In genomic region chr1:153348511-153349362, GRCh38 we compare ENCODE assay signal across 24 cellular contexts. TPM values are rescaled to one million over a fixed set of nuclear protein-coding genes. Genes with fewer than 3 reads are reported as not detected.
A peak's percentile ranks its signal among the peaks of the same experiment; 100 is the strongest.
DNase-seq lines count a peak whose midpoint lies in the region; ATAC-seq and TF ChIP-seq lines count a peak whose summit lies in the region.
"Had no signal": no experiment of that assay in that cellular context is flagged by ENCODE, and none has a peak within 500 bp of the region (broad histone marks: within the 10 kb centered on the region; RNA-seq: fewer than 3 reads in every experiment).

Gene PGLYRP4, minus strand, starts transcription at chr1:153348841. Its CDS starts 909 bp downstream, at chr1:153347932.

- no peak within 1 kb of the TSS for H3K27ac Mint-ChIP-seq in endodermal cell
- H3K27ac Mint-ChIP-seq: activated naive CD8-positive, alpha-beta T cell treated with anti-CD3 and anti-CD28 coated beads, Interleukin-2, amount 50 U/mL, for 24 hours; activated T-helper 17 cell treated with anti-CD3 and anti-CD28 coated beads, Interleukin-2, amount 50 U/mL, for 72 hours; nephron; T-helper 1 cell treated with Interleukin-12 subunit alpha and Interleukin-12 subunit beta and Interleukin-4 antibody, amounts not matched to agents 30 μg/mL and 1 μg/mL, for 36 hours had no signal

- no peaks in the 10 kb centered on the region for H3K36me3 Mint-ChIP-seq in endodermal cell (ENCODE audit: low read depth)

- no peaks in the 10 kb centered on the region for H3K27me3 ChIP-seq in endodermal cell (ENCODE audit: control insufficient read depth, insufficient read depth, low read length, poor library complexity, severe bottlenecking)
- peaks cover 0 to 68% of the 10 kb centered on the region in 2 donors for H3K27me3 ChIP-seq in tibial nerve
- H3K27me3 ChIP-seq: brain microvascular endothelial cell, testis had no signal

- H3K36me3 ChIP-seq in endodermal cell (ENCODE audit: control insufficient read depth, insufficient read depth, low read length) (no peaks in the 10 kb centered on the region), tibial nerve (no peaks in the 10 kb centered on the region)
- H3K36me3 ChIP-seq: BE2C, brain microvascular endothelial cell had no signal

- 69 to 72% methylated on average over 5 to 10 of the region's 10 CpGs for WGBS in endodermal cell (ENCODE audit: insufficient coverage in 1 of 2, insufficient read length in 1 of 2), 2 experiments
- WGBS in tibial nerve, 2 donors, result 60 to 64% methylated on average over 8 to 9 of the region's 10 CpGs

- H3K9me3 ChIP-seq in endodermal cell (ENCODE audit: control insufficient read depth, low read length) (no peaks in the 10 kb centered on the region), tibial nerve (no peaks in the 10 kb centered on the region)
- H3K9me3 ChIP-seq: BE2C, psoas muscle, testis had no signal

- H3K4me1 ChIP-seq in endodermal cell (ENCODE audit: control insufficient read depth, insufficient read depth, low read length), result peaks cover 4% of the 10 kb centered on the region
- H3K4me1 ChIP-seq in tibial nerve, result no peaks in the 10 kb centered on the region
- H3K4me1 ChIP-seq: BE2C, psoas muscle had no signal

- no peak for TF ChIP-seq POLR2A in tibial nerve (IDR thresholded peaks at IDR 0.05)

- no peak within 1 kb of the TSS for H3K4me3 ChIP-seq in LNCaP clone FGC (ENCODE audit: low read depth, low read length)
- H3K4me3 ChIP-seq in endodermal cell (ENCODE audit: low read length), result no peak within 1 kb of the TSS
- H3K4me3 ChIP-seq in tibial nerve, result no peak within 1 kb of the TSS
- H3K4me3 ChIP-seq: psoas muscle, testis had no signal

- TF ChIP-seq CTCF in LNCaP clone FGC (IDR thresholded peaks at IDR 0.05; ENCODE audit: control insufficient read depth, extremely low read depth, insufficient read depth), result 0 out of 2 replicates have a peak, but pooled peaks have one; percentile 7
- no peak for TF ChIP-seq CTCF in endodermal cell (conservative IDR thresholded peaks at IDR 0.05)
- no peak for TF ChIP-seq CTCF in tibial nerve (IDR thresholded peaks at IDR 0.05)

- DNase-seq in DMS 273 (lab: John Stamatoyannopoulos, UW; ENCODE audit: unreplicated experiment), result peak; percentile 16
- DNase-seq in DMS 273 treated with DMSO at 0.1 percent for 48 hours (lab: John Stamatoyannopoulos, UW), result no peak
- DNase-seq in LNCaP clone FGC (ENCODE audit: low read depth), result no peak
- DNase-seq in endodermal cell, result peak; percentile 71
- DNase-seq in mucosa of gallbladder (ENCODE audit: low spot score), result peak; percentile 6
- no peak for DNase-seq in tibial nerve (ENCODE audit: low spot score in 2 of 2)
- no peak for DNase-seq in NOMO-1 (lab: John Stamatoyannopoulos, UW; ENCODE audit: unreplicated experiment in 2 of 2)
- DNase-seq: activated naive CD8-positive, alpha-beta T cell treated with anti-CD3 and anti-CD28 coated beads, Interleukin-2, amount 50 U/mL, for 24 hours; brain microvascular endothelial cell; DMS153; Kasumi-1; kidney; psoas muscle; stimulated activated CD8-positive, alpha-beta memory T cell treated with anti-CD3 and anti-CD28 coated beads, Interleukin-4, amount 100 ng/mL, for 48 hours; testis had no signal

- H3K4me3 Mint-ChIP-seq in endodermal cell, result no peak within 1 kb of the TSS
- H3K4me3 Mint-ChIP-seq: activated naive CD8-positive, alpha-beta T cell treated with anti-CD3 and anti-CD28 coated beads, Interleukin-2, amount 50 U/mL, for 24 hours; activated T-helper 17 cell treated with anti-CD3 and anti-CD28 coated beads, Interleukin-2, amount 50 U/mL, for 72 hours; nephron; T-helper 1 cell treated with Interleukin-12 subunit alpha and Interleukin-12 subunit beta and Interleukin-4 antibody, amounts not matched to agents 30 μg/mL and 1 μg/mL, for 36 hours had no signal

- H3K27ac ChIP-seq in endodermal cell (ENCODE audit: low read depth, low read length), result no peak within 1 kb of the TSS
- H3K27ac ChIP-seq in tibial nerve, result no peak within 1 kb of the TSS
- H3K27ac ChIP-seq: 22Rv1, brain microvascular endothelial cell, psoas muscle, testis had no signal

- no peaks in the 10 kb centered on the region for H3K9me3 Mint-ChIP-seq in endodermal cell
- H3K9me3 Mint-ChIP-seq: activated naive CD8-positive, alpha-beta T cell treated with anti-CD3 and anti-CD28 coated beads, Interleukin-2, amount 50 U/mL, for 24 hours; activated T-helper 17 cell treated with anti-CD3 and anti-CD28 coated beads, Interleukin-2, amount 50 U/mL, for 72 hours; nephron; T-helper 1 cell treated with Interleukin-12 subunit alpha and Interleukin-12 subunit beta and Interleukin-4 antibody, amounts not matched to agents 30 μg/mL and 1 μg/mL, for 36 hours had no signal

- H3K27me3 Mint-ChIP-seq in endodermal cell (ENCODE audit: insufficient read depth), result peaks cover 20% of the 10 kb centered on the region

- no peak within 1 kb of the TSS for H3K9ac ChIP-seq in endodermal cell (ENCODE audit: extremely low read depth, low read length, poor library complexity, severe bottlenecking)

- no peak for ATAC-seq in GM18867 (IDR thresholded peaks at IDR 0.05; ENCODE audit: unreplicated experiment)
- ATAC-seq: activated naive CD8-positive, alpha-beta T cell treated with anti-CD3 and anti-CD28 coated beads, Interleukin-2, amount 50 U/mL, for 24 hours; activated T-helper 17 cell treated with anti-CD3 and anti-CD28 coated beads, Interleukin-2, amount 50 U/mL, for 72 hours; psoas muscle; Right ventricle myocardium inferior had no signal

- peaks cover 25% of the 10 kb centered on the region for H3K4me1 Mint-ChIP-seq in endodermal cell

- no peak for TF ChIP-seq EP300 in tibial nerve (IDR thresholded peaks at IDR 0.05)

RNA-seq across cellular contexts. Expression of gene PGLYRP4, which starts in this region (rescaled TPM):
- not detected for total RNA-seq in endodermal cell
- not detected for polyA plus RNA-seq in endodermal cell (2013, experiment 1 of 2)
- not detected for polyA plus RNA-seq in endodermal cell (2013, experiment 2 of 2)
- not detected for total RNA-seq in mucosa of gallbladder
- not detected for total RNA-seq in tibial nerve
- total RNA-seq: fibroblast of lung, kidney, mesenteric fat pad, psoas muscle, Right ventricle myocardium inferior had no signal
- polyA plus RNA-seq: fibroblast of lung, psoas muscle had no signal

Comparison
In these comparisons a context has a peak if more than half of its experiments do, and no peak if none do; other contexts are left out.
1. Peak in DNase-seq in endodermal cell; RNA of the gene not detected or under 1 TPM.
2. Peak in DNase-seq in mucosa of gallbladder; RNA of the gene not detected or under 1 TPM.